Comparison of ENCODE assay signal across 17 cellular contexts in the genomic region with DNA sequence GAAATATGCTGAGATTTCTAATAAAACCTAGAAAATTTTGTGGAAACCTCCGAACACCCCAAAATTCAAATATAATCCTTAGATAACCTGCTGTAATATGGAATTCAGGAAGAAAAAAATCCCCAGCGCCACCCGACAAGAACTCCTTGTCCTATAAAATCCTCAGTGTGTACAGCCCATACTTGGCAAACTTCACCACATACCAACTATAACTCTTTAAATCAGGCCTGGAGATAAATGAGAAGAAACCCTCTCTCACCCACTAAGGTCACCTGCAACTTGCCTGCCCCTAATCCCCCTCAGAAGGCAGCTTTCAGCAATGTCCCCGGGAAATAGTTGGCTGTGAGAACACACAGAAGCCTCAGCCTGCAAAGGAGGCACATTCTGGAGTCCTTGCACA.
DNase-seq lines count a peak whose midpoint lies in the region; ATAC-seq, FAIRE-seq and TF ChIP-seq lines count a peak whose summit lies in the region.
"Had no signal": no experiment of that assay in that cellular context is flagged by ENCODE, and none has a peak within 500 bp of the region (broad histone marks: within the 10 kb centered on the region; RNA-seq: fewer than 3 reads in every experiment).

No MANE protein-coding gene starts in this region.

- 0 out of 2 replicates have a peak overlapping the region, but pooled peaks have one; percentile 31 for H2AFZ ChIP-seq in Loucy (ENCODE audit: low read length)

- H3K27ac ChIP-seq in thoracic aorta = peak overlapping the region; percentile 85 to 93
- H3K27ac ChIP-seq: ovary had no signal

- no peak overlapping the region for H3K4me3 Mint-ChIP-seq in chondrocyte (ENCODE audit: unreplicated experiment)
- H3K4me3 Mint-ChIP-seq: CD8-positive, alpha-beta memory T cell; memory B cell had no signal

- H3K4me1 ChIP-seq in Loucy (ENCODE audit: insufficient read depth, low read length, poor library complexity, severe bottlenecking) (peaks cover 9% of the 10 kb centered on the region), mucosa of stomach (ENCODE audit: control insufficient read depth, insufficient read depth, low read length) (peaks cover 32% of the 10 kb centered on the region), thoracic aorta (ENCODE audit: control insufficient read depth in 1 of 2, low read depth in 2 of 2) (peaks cover 22 to 58% of the 10 kb centered on the region in 2 donors)

- DNase-seq in chondrocyte (ENCODE audit: low spot score) (no peak), thoracic aorta (ENCODE audit: low spot score) (no peak), T1000 (lab: John Stamatoyannopoulos, UW) (no peak), GM12892 (ENCODE audit: insufficient read length) (no peak), GM19239 (ENCODE audit: insufficient read length, low spot score) (no peak)
- DNase-seq in stimulated activated CD4-positive, alpha-beta T cell treated with anti-CD3 and anti-CD28 coated beads, Interleukin-4, amount 100 ng/mL, for 1 hour = no peak
- DNase-seq: activated CD4-positive, alpha-beta T cell treated with anti-CD3 and anti-CD28 coated beads for 48 hours; CD8-positive, alpha-beta memory T cell; NCI-H146; NCI-H524 treated with DMSO at 0.1 percent for 48 hours; T-helper 2 cell had no signal

- no peaks in the 10 kb centered on the region for H3K27me3 Mint-ChIP-seq in chondrocyte (ENCODE audit: low read depth)

- no peak for TF ChIP-seq POLR2A in GM12892 (IDR thresholded peaks at IDR 0.05; ENCODE audit: low read depth, low read length)

- H3K9me2 ChIP-seq in Loucy (replicated peaks; ENCODE audit: low read depth, low read length) = no peaks in the 10 kb centered on the region

- H3K4me3 ChIP-seq in Loucy (ENCODE audit: low read length, poor library complexity, severe bottlenecking) (no peak overlapping the region), mucosa of stomach (ENCODE audit: low read length) (no peak overlapping the region), thoracic aorta (peak overlapping the region; percentile 44)
- H3K4me3 ChIP-seq: K562, ovary had no signal

- H3K4me2 ChIP-seq in Loucy (ENCODE audit: low read depth, low read length, poor library complexity, severe bottlenecking) = no peak overlapping the region

- H3K36me3 ChIP-seq in Loucy (ENCODE audit: insufficient read depth, low read length) = no peaks in the 10 kb centered on the region
- no peaks in the 10 kb centered on the region for H3K36me3 ChIP-seq in mucosa of stomach (ENCODE audit: control insufficient read depth, insufficient read depth, low read length)
- no peaks in the 10 kb centered on the region for H3K36me3 ChIP-seq in thoracic aorta
- H3K36me3 ChIP-seq: ovary had no signal

- FAIRE-seq in GM12892 (lab: Jason Lieb, UNC) (no peak), GM19239 (lab: Jason Lieb, UNC) (no peak)
- FAIRE-seq: K562 had no signal

- no peaks in the 10 kb centered on the region for H4K20me1 ChIP-seq in Loucy (ENCODE audit: insufficient read depth, low read length, poor library complexity, severe bottlenecking)

- H3K27ac Mint-ChIP-seq in chondrocyte (ENCODE audit: unreplicated experiment) = peak overlapping the region; percentile 88
- H3K27ac Mint-ChIP-seq: activated naive CD4-positive, alpha-beta T cell treated with anti-CD3 and anti-CD28 coated beads, Interleukin-2, amount 50 U/mL, for 72 hours; CD8-positive, alpha-beta memory T cell; memory B cell had no signal

- H3K9ac ChIP-seq in Loucy (ENCODE audit: low read depth, low read length, poor library complexity, severe bottlenecking) (no peak overlapping the region), mucosa of stomach (ENCODE audit: low read length) (peak overlapping the region; percentile 11)

- H3F3A ChIP-seq in Loucy (ENCODE audit: low read depth) = no peaks in the 10 kb centered on the region

- no peaks in the 10 kb centered on the region for H3K27me3 ChIP-seq in Loucy (ENCODE audit: insufficient read depth, low read length, poor library complexity, severe bottlenecking)
- H3K27me3 ChIP-seq in mucosa of stomach (ENCODE audit: control insufficient read depth, insufficient read depth, low read length) = no peaks in the 10 kb centered on the region
- no peaks in the 10 kb centered on the region for H3K27me3 ChIP-seq in thoracic aorta (replicated peaks; ENCODE audit: insufficient read depth)
- H3K27me3 ChIP-seq: ovary had no signal

- H3K4me1 Mint-ChIP-seq in chondrocyte (ENCODE audit: low read depth) = peaks cover 88% of the 10 kb centered on the region
- H3K4me1 Mint-ChIP-seq: CD8-positive, alpha-beta memory T cell; memory B cell had no signal

- H3K36me3 Mint-ChIP-seq in chondrocyte (ENCODE audit: low read depth) = no peaks in the 10 kb centered on the region
- H3K36me3 Mint-ChIP-seq: activated naive CD4-positive, alpha-beta T cell treated with anti-CD3 and anti-CD28 coated beads, Interleukin-2, amount 50 U/mL, for 72 hours; memory B cell had no signal

- TF ChIP-seq CTCF in Loucy (conservative IDR thresholded peaks at IDR 0.05; ENCODE audit: low read length) (no peak), chondrocyte (IDR thresholded peaks at IDR 0.05) (no peak), thoracic aorta (IDR thresholded peaks at IDR 0.05) (no peak)

- no peaks in the 10 kb centered on the region for H3K9me3 ChIP-seq in Loucy (ENCODE audit: insufficient read depth, low read depth, low read length)
- no peaks in the 10 kb centered on the region for H3K9me3 ChIP-seq in mucosa of stomach (ENCODE audit: control insufficient read depth, low read length)
- H3K9me3 ChIP-seq in thoracic aorta = no peaks in the 10 kb centered on the region
- H3K9me3 ChIP-seq: ovary had no signal

- no peaks in the 10 kb centered on the region for H3K9me3 Mint-ChIP-seq in chondrocyte (ENCODE audit: low read depth)
- H3K9me3 Mint-ChIP-seq: activated naive CD4-positive, alpha-beta T cell treated with anti-CD3 and anti-CD28 coated beads, Interleukin-2, amount 50 U/mL, for 72 hours; CD8-positive, alpha-beta memory T cell; memory B cell had no signal

- ATAC-seq in thoracic aorta (ENCODE audit: insufficient number of reproducible peaks, low FRiP score, low read depth) = no peak
- ATAC-seq: activated naive CD4-positive, alpha-beta T cell treated with anti-CD3 and anti-CD28 coated beads, Interleukin-2, amount 50 U/mL, for 72 hours; K562 had no signal

- no peaks in the 10 kb centered on the region for H3K79me2 ChIP-seq in Loucy (ENCODE audit: insufficient read depth, low read length)
